ENCODE assay signal across 1 cellular context in genomic region chr10:26550774-26551526, GRCh38.
TF ChIP-seq lines count a peak whose summit lies in the region.

No MANE protein-coding gene starts in this region.

TF ChIP-seq in GM12878, 131 proteins besides CTCF, POLR2A, EP300 and RAD21 (continued from another document):
- TF ChIP-seq RELB (IDR thresholded peaks at IDR 0.05; ENCODE audit: low read depth) (peak; percentile 88), MTA2 (IDR thresholded peaks at IDR 0.05; ENCODE audit: low read depth) (peak; percentile 43; the same call in 1 of the 2 replicates), DPF2 (IDR thresholded peaks at IDR 0.05) (0 out of 2 replicates have a peak, but pooled peaks have one; percentile 69), E2F8 (IDR thresholded peaks at IDR 0.05; ENCODE audit: low read depth, partially characterized antibody) (no peak), JUNB (IDR thresholded peaks at IDR 0.05) (no peak), ZNF687 (IDR thresholded peaks at IDR 0.05) (peak; percentile 65; the same call in 1 of the 2 replicates), PAX5 (IDR thresholded peaks at IDR 0.05; ENCODE audit: borderline replicate concordance, low read depth, low read length) (peak; percentile 57; the same call in 1 of the 2 replicates), ZNF24 (IDR thresholded peaks at IDR 0.05) (peak; percentile 74), SMAD1 (IDR thresholded peaks at IDR 0.05; ENCODE audit: low read depth, partially characterized antibody) (no peak), IKZF1 (conservative IDR thresholded peaks at IDR 0.05) (peak; percentile 75), IKZF2 (IDR thresholded peaks at IDR 0.05) (peak; percentile 47 to 70; a peak in 3 of 4 replicates), RUNX3 (IDR thresholded peaks at IDR 0.05; ENCODE audit: low read length) (peak; percentile 83), POLR2AphosphoS5 (IDR thresholded peaks at IDR 0.05; ENCODE audit: low read length) (no peak), RELA (IDR thresholded peaks at IDR 0.05; ENCODE audit: borderline replicate concordance, partially characterized antibody) (peak; percentile 80), TCF12 (IDR thresholded peaks at IDR 0.05; ENCODE audit: low read depth, low read length) (0 out of 2 replicates have a peak, but pooled peaks have one; percentile 44), CREM (IDR thresholded peaks at IDR 0.05; ENCODE audit: low read depth) (peak; percentile 33; the same call in 1 of the 2 replicates), BACH1 (IDR thresholded peaks at IDR 0.05; ENCODE audit: borderline replicate concordance) (0 out of 2 replicates have a peak, but pooled peaks have one; percentile 28), POU2F2 (IDR thresholded peaks at IDR 0.05; ENCODE audit: borderline replicate concordance, low read depth, low read length) (peak; percentile 56; the same call in 1 of the 3 replicates), MEF2B (IDR thresholded peaks at IDR 0.05; ENCODE audit: partially characterized antibody, poor library complexity, severe bottlenecking) (peak; percentile 49), RCOR1 (conservative IDR thresholded peaks at IDR 0.05; ENCODE audit: low read depth, low read length) (no peak), BCL11A (IDR thresholded peaks at IDR 0.05; ENCODE audit: low read depth, low read length) (0 out of 2 replicates have a peak, but pooled peaks have one; percentile 8), TCF7 (IDR thresholded peaks at IDR 0.05; ENCODE audit: borderline replicate concordance) (no peak)
- TF ChIP-seq, protein P1, sequence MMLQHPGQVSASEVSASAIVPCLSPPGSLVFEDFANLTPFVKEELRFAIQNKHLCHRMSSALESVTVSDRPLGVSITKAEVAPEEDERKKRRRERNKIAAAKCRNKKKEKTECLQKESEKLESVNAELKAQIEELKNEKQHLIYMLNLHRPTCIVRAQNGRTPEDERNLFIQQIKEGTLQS (IDR thresholded peaks at IDR 0.05; ENCODE audit: borderline replicate concordance, extremely low read depth, low read depth, low read length), result no peak
